In the genomic region with DNA sequence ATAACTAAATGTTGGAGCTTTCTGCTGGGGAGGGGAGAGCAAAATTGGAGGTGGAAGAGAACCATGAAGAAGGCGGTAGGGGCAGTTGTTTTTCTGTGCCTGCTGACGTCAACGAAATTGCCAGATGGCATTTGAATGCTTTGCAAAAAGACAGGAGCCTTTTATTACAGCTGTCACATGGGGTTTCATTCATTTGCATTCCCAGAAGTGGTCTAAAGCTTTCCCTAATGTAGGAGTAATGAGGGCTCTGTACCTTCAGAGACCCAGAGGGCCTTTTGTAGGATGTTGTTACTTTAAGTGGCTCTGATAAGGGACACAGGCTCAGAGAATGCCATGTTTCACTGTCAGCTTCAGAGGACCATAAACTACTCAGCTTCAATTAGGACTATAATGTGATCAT, we compare ENCODE assay signal across 12 cellular contexts.
DNase-seq lines count a peak whose midpoint lies in the region; ATAC-seq and TF ChIP-seq lines count a peak whose summit lies in the region.
"Had no signal": no experiment of that assay in that cellular context is flagged by ENCODE, and none has a peak within 500 bp of the region (broad histone marks: within the 10 kb centered on the region; RNA-seq: fewer than 3 reads in every experiment).

No MANE protein-coding gene starts in this region.

- ATAC-seq in heart left ventricle (peak; percentile 45 to 74 (median 63)), HG03565 (IDR thresholded peaks at IDR 0.05; ENCODE audit: unreplicated experiment) (no peak)
- ATAC-seq: body of pancreas; CD8-positive, alpha-beta T cell; right lobe of liver had no signal

- no peaks in the 10 kb centered on the region for H3K36me3 ChIP-seq in heart left ventricle
- H3K36me3 ChIP-seq: right lobe of liver had no signal

- intact Hi-C loops in heart left ventricle (cut with DNase I) = no loop called here
- intact Hi-C loops in posterior cingulate gyrus (cut with DNase I) = no loop called here

- no peaks in the 10 kb centered on the region for H3K27me3 ChIP-seq in heart left ventricle
- H3K27me3 ChIP-seq: body of pancreas, right lobe of liver had no signal

- H3K27ac ChIP-seq in heart left ventricle = peak overlapping the region in 3 of 12 donors; percentile 32 to 37 (median 32)
- H3K27ac ChIP-seq: body of pancreas, KMS-11, right lobe of liver had no signal

- no peak for TF ChIP-seq POLR2A in heart left ventricle (IDR thresholded peaks at IDR 0.05)

- DNase-seq in NCI-H128 (lab: John Stamatoyannopoulos, UW; ENCODE audit: unreplicated experiment) (peak; percentile 66), SHP77 (lab: John Stamatoyannopoulos, UW) (peak; percentile 55 to 63), heart left ventricle (peak in 1 of 5 donors; percentile 28), posterior cingulate gyrus (peak in 7 of 10 donors; percentile 26 to 86 (median 56)), NCI-H2227 treated with DMSO at 0.1 percent for 48 hours (lab: John Stamatoyannopoulos, UW) (no peak), cortex of kidney (lab: John Stamatoyannopoulos, UW) (no peak)
- no peak for DNase-seq in stimulated activated CD4-positive, alpha-beta T cell treated with anti-CD3 and anti-CD28 coated beads, Interleukin-4, amount 100 ng/mL, for 1 hour
- DNase-seq: CD8-positive, alpha-beta T cell; right lobe of liver had no signal

- H3K4me3 ChIP-seq in heart left ventricle = no peak overlapping the region
- H3K4me3 ChIP-seq: body of pancreas, right lobe of liver had no signal

- TF ChIP-seq CTCF in heart left ventricle (IDR thresholded peaks at IDR 0.05) = no peak

- H3K9me3 ChIP-seq in heart left ventricle = no peaks in the 10 kb centered on the region
- H3K9me3 ChIP-seq: body of pancreas, right lobe of liver had no signal

- WGBS in heart left ventricle, 4 donors = 24 to 34% (median 32%) methylated on average over 3 of the region's 3 CpGs

- H3K4me1 ChIP-seq in heart left ventricle = peaks cover 4 to 75% (median 22%) of the 10 kb centered on the region in 12 donors
- H3K4me1 ChIP-seq: body of pancreas, right lobe of liver had no signal

Comparison
In these comparisons a context has a peak if more than half of its experiments do, and no peak if none do; other contexts are left out.
1. DNase-seq: peak in NCI-H128 (single experiment), SHP77 (2 of 2) and posterior cingulate gyrus (7 of 10); none in NCI-H2227 treated with DMSO at 0.1 percent for 48 hours (single experiment), cortex of kidney (single experiment) and stimulated activated CD4-positive, alpha-beta T cell treated with anti-CD3 and anti-CD28 coated beads, Interleukin-4, amount 100 ng/mL, for 1 hour (single experiment).